16 cellular contexts compared by ENCODE assay signal in genomic region chr9:96033896-96034295, GRCh38.
DNase-seq lines count a peak whose midpoint lies in the region; ATAC-seq and FAIRE-seq lines count a peak whose summit lies in the region.
"Had no signal": no experiment of that assay in that cellular context is flagged by ENCODE, and none has a peak within 500 bp of the region (broad histone marks: within the 10 kb centered on the region; RNA-seq: fewer than 3 reads in every experiment).

No MANE protein-coding gene starts in this region.

- H3K27ac Mint-ChIP-seq in activated naive CD8-positive, alpha-beta T cell treated with anti-CD3 and anti-CD28 coated beads, Interleukin-2, amount 10 ng/mL, durations not matched to agents 7 days and 5 days: peak overlapping the region; percentile 38
- no peak overlapping the region for H3K27ac Mint-ChIP-seq in activated naive CD8-positive, alpha-beta T cell treated with anti-CD3 and anti-CD28 coated beads for 36 hours
- H3K27ac Mint-ChIP-seq: CD8-positive, alpha-beta memory T cell; H9 had no signal

- H3K27me3 Mint-ChIP-seq in activated naive CD8-positive, alpha-beta T cell treated with anti-CD3 and anti-CD28 coated beads, Interleukin-2, amount 10 ng/mL, durations not matched to agents 7 days and 5 days: peaks cover 1% of the 10 kb centered on the region
- no peaks in the 10 kb centered on the region for H3K27me3 Mint-ChIP-seq in activated naive CD8-positive, alpha-beta T cell treated with anti-CD3 and anti-CD28 coated beads for 36 hours

- no peak overlapping the region for H3K4me3 Mint-ChIP-seq in activated naive CD8-positive, alpha-beta T cell treated with anti-CD3 and anti-CD28 coated beads, Interleukin-2, amount 10 ng/mL, durations not matched to agents 7 days and 5 days
- no peak overlapping the region for H3K4me3 Mint-ChIP-seq in activated naive CD8-positive, alpha-beta T cell treated with anti-CD3 and anti-CD28 coated beads for 36 hours
- H3K4me3 Mint-ChIP-seq: CD8-positive, alpha-beta memory T cell; H9 had no signal

- H3K9me3 Mint-ChIP-seq in activated naive CD8-positive, alpha-beta T cell treated with anti-CD3 and anti-CD28 coated beads, Interleukin-2, amount 10 ng/mL, durations not matched to agents 7 days and 5 days: peaks cover 24% of the 10 kb centered on the region
- H3K9me3 Mint-ChIP-seq in activated naive CD8-positive, alpha-beta T cell treated with anti-CD3 and anti-CD28 coated beads for 36 hours: peaks cover 16% of the 10 kb centered on the region

- WGBS in neuronal stem cell (ENCODE audit: extremely low coverage in 2 of 2, insufficient read length in 2 of 2, insufficient replicate concordance in 1 of 2), 2 donors: no CpG with 5 or more reads among the region's 10 CpGs

- H3K9ac ChIP-seq in neuronal stem cell (ENCODE audit: low read depth, low read length, poor library complexity): no peak overlapping the region
- H3K9ac ChIP-seq: BLaER1 had no signal

- peaks cover 13% of the 10 kb centered on the region for H3K4me1 Mint-ChIP-seq in activated naive CD8-positive, alpha-beta T cell treated with anti-CD3 and anti-CD28 coated beads, Interleukin-2, amount 10 ng/mL, durations not matched to agents 7 days and 5 days
- no peaks in the 10 kb centered on the region for H3K4me1 Mint-ChIP-seq in activated naive CD8-positive, alpha-beta T cell treated with anti-CD3 and anti-CD28 coated beads for 36 hours
- H3K4me1 Mint-ChIP-seq: CD8-positive, alpha-beta memory T cell; H9 had no signal

- no peaks in the 10 kb centered on the region for H3K27me3 ChIP-seq in neuronal stem cell (ENCODE audit: control insufficient read depth in 3 of 3, insufficient read depth in 3 of 3, low read depth in 1 of 3, low read length in 3 of 3)

- H2BK5ac ChIP-seq in neuronal stem cell (ENCODE audit: low read length): no peak overlapping the region

- peak overlapping the region; percentile 73 for H4K91ac ChIP-seq in neuronal stem cell (ENCODE audit: low read depth, low read length, poor library complexity)

- no peak overlapping the region for H2AK5ac ChIP-seq in neuronal stem cell (ENCODE audit: low read depth, low read length)

- H3K9me3 ChIP-seq in neuronal stem cell (replicated peaks in 1 of 2; ENCODE audit: control insufficient read depth in 2 of 2, insufficient read depth in 1 of 2, low read depth in 1 of 2, low read length in 2 of 2): peaks cover 11 to 23% of the 10 kb centered on the region in 2 donors

- H3K14ac ChIP-seq in neuronal stem cell (ENCODE audit: low read length): no peak overlapping the region

- H2AFZ ChIP-seq in neuronal stem cell (ENCODE audit: low read length): no peak overlapping the region

- DNase-seq in activated naive CD8-positive, alpha-beta T cell treated with anti-CD3 and anti-CD28 coated beads, Interleukin-2, amount 10 ng/mL, durations not matched to agents 7 days and 5 days: no peak
- no peak for DNase-seq in activated naive CD8-positive, alpha-beta T cell treated with anti-CD3 and anti-CD28 coated beads for 36 hours
- peak; percentile 71 for DNase-seq in cerebellum (ENCODE audit: low spot score)
- DNase-seq in neuronal stem cell (ENCODE audit: low spot score): no peak
- no peak for DNase-seq in foreskin melanocyte
- DNase-seq in GM19239 (ENCODE audit: insufficient read length, low spot score): no peak
- DNase-seq: Caco-2; CD8-positive, alpha-beta memory T cell; DND-41; GF-D8; GOT3; H9; IMR-90 had no signal

- H3K18ac ChIP-seq in neuronal stem cell (ENCODE audit: low read length): no peak overlapping the region

- H3K36me3 ChIP-seq in neuronal stem cell (replicated peaks in 1 of 2; ENCODE audit: control insufficient read depth in 2 of 2, insufficient read depth in 2 of 2, low read length in 2 of 2): peaks cover 0 to 1% of the 10 kb centered on the region in 2 donors
- H3K36me3 ChIP-seq: BLaER1 had no signal

- H3K4me3 ChIP-seq in neuronal stem cell (ENCODE audit: low read length in 2 of 2): no peak overlapping the region
- H3K4me3 ChIP-seq: BLaER1 had no signal

- H3K79me1 ChIP-seq in neuronal stem cell (ENCODE audit: low read depth, low read length): no peaks in the 10 kb centered on the region

- POLR2A ChIA-PET in activated naive CD8-positive, alpha-beta T cell treated with anti-CD3 and anti-CD28 coated beads, Interleukin-2, amount 10 ng/mL, durations not matched to agents 7 days and 5 days (lab: Charles Lee): no interaction called here

- peaks cover 16% of the 10 kb centered on the region for H3K36me3 Mint-ChIP-seq in activated naive CD8-positive, alpha-beta T cell treated with anti-CD3 and anti-CD28 coated beads, Interleukin-2, amount 10 ng/mL, durations not matched to agents 7 days and 5 days
- peaks cover 11% of the 10 kb centered on the region for H3K36me3 Mint-ChIP-seq in activated naive CD8-positive, alpha-beta T cell treated with anti-CD3 and anti-CD28 coated beads for 36 hours

- H4K8ac ChIP-seq in neuronal stem cell (ENCODE audit: low read depth, low read length): no peak overlapping the region

- no peak overlapping the region for H3K4ac ChIP-seq in neuronal stem cell (ENCODE audit: low read length)

- H2BK120ac ChIP-seq in neuronal stem cell (ENCODE audit: low read depth, low read length): no peak overlapping the region

- H2BK12ac ChIP-seq in neuronal stem cell (ENCODE audit: low read length): no peak overlapping the region

- no peak overlapping the region for H3K23ac ChIP-seq in neuronal stem cell (ENCODE audit: low read depth, low read length, poor library complexity)

- ATAC-seq in activated naive CD8-positive, alpha-beta T cell treated with anti-CD3 and anti-CD28 coated beads, Interleukin-2, amount 10 ng/mL, durations not matched to agents 7 days and 5 days (ENCODE audit: low read depth): no peak
- no peak for ATAC-seq in GM18909 (IDR thresholded peaks at IDR 0.05; ENCODE audit: poor library complexity, unreplicated experiment)

- no peak for FAIRE-seq in GM19239 (lab: Jason Lieb, UNC)

- H3K27ac ChIP-seq in neuronal stem cell (replicated peaks; ENCODE audit: low read length): no peak overlapping the region
- H3K27ac ChIP-seq: 22Rv1, BLaER1 had no signal

- no peaks in the 10 kb centered on the region for H3K4me1 ChIP-seq in neuronal stem cell (ENCODE audit: control insufficient read depth in 2 of 2, insufficient read depth in 1 of 2, low read depth in 1 of 2, low read length in 2 of 2)
- H3K4me1 ChIP-seq: BLaER1, Caco-2 had no signal

- no peak overlapping the region for H2BK15ac ChIP-seq in neuronal stem cell (ENCODE audit: low read length)

- H3K4me2 ChIP-seq in neuronal stem cell (ENCODE audit: insufficient read depth, low read length, poor library complexity, severe bottlenecking): no peak overlapping the region
- H3K4me2 ChIP-seq: BLaER1 had no signal
